Comparison of ENCODE assay signal across 8 cellular contexts in genomic region chr22:43812149-43812842, GRCh38. TPM values are rescaled to one million over a fixed set of nuclear protein-coding genes. Genes with fewer than 3 reads are reported as not detected.
A peak's percentile ranks its signal among the peaks of the same experiment; 100 is the strongest.
DNase-seq lines count a peak whose midpoint lies in the region; ATAC-seq and TF ChIP-seq lines count a peak whose summit lies in the region.

TSS of gene EFCAB6 (minus strand) at chr22:43812305. CDS start at chr22:43782318, 29,987 bp downstream.

- peaks cover 7% of the 10 kb centered on the region for H3K4me1 ChIP-seq in A673 (ENCODE audit: insufficient read depth, low read length, poor library complexity, severe bottlenecking)

- POLR2A ChIA-PET in A673 (lab: Charles Lee; ENCODE audit: low non-redundant PET) = no interaction called here

- ATAC-seq in GM18873 (IDR thresholded peaks at IDR 0.05; ENCODE audit: low FRiP score, unreplicated experiment) = peak; percentile 73
- peak; percentile 83 for ATAC-seq in HG03139 (IDR thresholded peaks at IDR 0.05; ENCODE audit: unreplicated experiment)

- DNase-seq in A673 (ENCODE audit: low spot score) = peak; percentile 95
- peak; percentile 79 for DNase-seq in NCI-H446 treated with DMSO at 0.1 percent for 48 hours (lab: John Stamatoyannopoulos, UW)
- peak; percentile 86 to 87 for DNase-seq in activated CD4-positive, alpha-beta T cell treated with anti-CD3 and anti-CD28 coated beads for 24 hours (ENCODE audit: low read depth in 2 of 2)
- peak; percentile 96 for DNase-seq in choroid plexus epithelial cell (ENCODE audit: low read depth)
- peak; percentile 69 for DNase-seq in kidney epithelial cell (ENCODE audit: low read depth)
- peak; percentile 82 to 88 for DNase-seq in stimulated activated CD4-positive, alpha-beta T cell treated with anti-CD3 and anti-CD28 coated beads, Interleukin-15, amount 100 ng/mL, for 48 hours (ENCODE audit: low read depth in 2 of 2)

- CTCF ChIA-PET in A673 (lab: Charles Lee) = no interaction called here

- H3K4me3 ChIP-seq in A673 (ENCODE audit: low read depth, low read length, poor library complexity, severe bottlenecking) (peak within 1 kb of the TSS; percentile 57), choroid plexus epithelial cell (ENCODE audit: low read depth, low read length) (peak within 1 kb of the TSS; percentile 78), kidney epithelial cell (ENCODE audit: low read depth, low read length) (peak within 1 kb of the TSS; percentile 93)

- TSS peak; percentile 77 for BruUV-seq in A673 (replicated peaks; lab: Mats Ljungman, UMichigan)

- H3K27me3 ChIP-seq in A673 (replicated peaks; ENCODE audit: insufficient read depth, low read depth, low read length, poor library complexity) (no peaks in the 10 kb centered on the region), kidney epithelial cell (ENCODE audit: control insufficient read depth, insufficient read depth, low read length) (no peaks in the 10 kb centered on the region)

- H3K9me3 ChIP-seq in A673 (ENCODE audit: low read depth, low read length, poor library complexity, severe bottlenecking) = no peaks in the 10 kb centered on the region

- intact Hi-C loops in A673 (cut with micrococcal nuclease; ENCODE audit: unreplicated experiment) = no loop called here

- H3K36me3 ChIP-seq in A673 (ENCODE audit: insufficient read depth, low read length, poor library complexity, severe bottlenecking) (no peaks in the 10 kb centered on the region), kidney epithelial cell (ENCODE audit: control insufficient read depth, insufficient read depth, low read length) (no peaks in the 10 kb centered on the region)

- H3K27ac ChIP-seq in A673 (ENCODE audit: low read depth, low read length, poor library complexity, severe bottlenecking) = peak within 1 kb of the TSS; percentile 79

- TF ChIP-seq CTCF in A673 (conservative IDR thresholded peaks at IDR 0.05; ENCODE audit: low read depth, low read length) (no peak), choroid plexus epithelial cell (conservative IDR thresholded peaks at IDR 0.05; ENCODE audit: low read depth, low read length) (no peak), kidney epithelial cell (IDR thresholded peaks at IDR 0.05; ENCODE audit: insufficient read depth, low read length, poor library complexity, severe bottlenecking) (no peak)

RNA-seq across cellular contexts. Expression of gene EFCAB6, which starts in this region (rescaled TPM):
- 0.41 and 0.59 TPM in 2 replicates for total RNA-seq in A673 (2021)
- 1.7 and 2.3 TPM in 2 replicates for total RNA-seq in kidney epithelial cell

Comparison
In these comparisons a context has a peak if more than half of its experiments do, and no peak if none do; other contexts are left out.
1. Peak in every context shown above with its lines: DNase-seq, ATAC-seq, H3K4me3 ChIP-seq and H3K27ac ChIP-seq.
2. Peak in DNase-seq, H3K4me3 ChIP-seq and H3K27ac ChIP-seq in A673; RNA of the gene not detected or under 1 TPM.